In genomic region chr6:2990179-2990931, GRCh38 we compare ENCODE assay signal across 1 cellular context.
TF ChIP-seq lines count a peak whose summit lies in the region.

No MANE protein-coding gene starts in this region.

TF ChIP-seq in HEK293, 187 proteins besides CTCF, POLR2A, EP300 and RAD21 (continued from another document):
- no peak for TF ChIP-seq ZBTB11 (tag by site-specific recombination; conservative IDR thresholded peaks at IDR 0.05; ENCODE audit: low read depth)
- peak; percentile 29; the same call in 1 of the 2 replicates for TF ChIP-seq IKZF3 (tag by site-specific recombination; IDR thresholded peaks at IDR 0.05)
- no peak for TF ChIP-seq TCF7L2 (IDR thresholded peaks at IDR 0.05; ENCODE audit: borderline replicate concordance, low read depth, low read length)
- TF ChIP-seq PATZ1 (tag by site-specific recombination; IDR thresholded peaks at IDR 0.05) = 0 out of 2 replicates have a peak, but pooled peaks have one; percentile 22
- peak; percentile 55 for TF ChIP-seq WT1 (tag by site-specific recombination; IDR thresholded peaks at IDR 0.05)
